In the genomic region with DNA sequence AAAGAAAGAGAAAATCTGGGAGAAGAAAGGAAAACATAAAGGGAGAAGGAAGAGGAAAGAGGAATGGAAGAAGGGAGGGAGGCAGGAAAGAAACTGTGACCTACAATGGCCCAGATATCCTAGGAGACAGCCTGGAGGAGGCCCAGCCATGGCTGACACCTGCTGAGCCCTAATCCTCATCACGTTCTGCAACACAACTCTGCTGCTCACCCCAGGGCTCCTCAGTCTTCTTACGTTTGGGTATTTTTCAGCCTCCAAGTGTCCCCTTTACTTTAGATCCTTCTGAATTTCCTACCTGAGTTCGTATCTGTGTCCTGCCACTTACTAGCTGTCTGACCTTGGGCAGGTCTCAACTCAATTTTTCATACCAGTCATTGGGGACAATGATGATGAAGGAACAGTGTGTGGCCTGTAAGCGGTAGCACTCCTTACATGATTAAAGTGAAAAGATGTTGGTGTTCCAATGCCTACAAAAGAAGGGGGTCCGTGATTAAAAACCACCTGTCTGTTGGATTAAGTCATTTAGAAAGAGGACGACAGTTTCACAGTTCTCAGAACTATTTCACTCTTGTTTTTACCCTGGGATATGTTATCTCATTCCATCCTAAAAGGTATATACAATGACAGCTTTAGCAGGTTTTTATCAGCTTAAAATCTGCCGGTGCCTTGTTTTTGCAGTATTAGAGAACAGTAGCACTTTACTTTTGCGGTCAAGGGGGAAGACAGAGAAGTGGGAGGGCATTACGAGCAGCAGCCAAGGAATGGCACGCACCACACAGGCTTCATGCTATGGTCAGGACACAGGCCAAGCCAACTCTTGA, we compare ENCODE assay signal across 23 cellular contexts. TPM values are rescaled to one million over a fixed set of nuclear protein-coding genes. Genes with fewer than 3 reads are reported as not detected.
DNase-seq lines count a peak whose midpoint lies in the region; ATAC-seq and TF ChIP-seq lines count a peak whose summit lies in the region.
"Had no signal": no experiment of that assay in that cellular context is flagged by ENCODE, and none has a peak within 500 bp of the region (broad histone marks: within the 10 kb centered on the region; RNA-seq: fewer than 3 reads in every experiment).

No MANE protein-coding gene starts in this region.

- no peaks in the 10 kb centered on the region for H3K9me3 ChIP-seq in right lobe of liver
- H3K9me3 ChIP-seq: testis had no signal

- no peaks in the 10 kb centered on the region for H3K36me3 ChIP-seq in right lobe of liver
- H3K36me3 ChIP-seq: cardiac muscle cell, neural progenitor cell had no signal

- H3K27ac ChIP-seq in right lobe of liver: no peak overlapping the region
- H3K27ac ChIP-seq: cardiac muscle cell, foreskin keratinocyte, hepatocyte, neural progenitor cell, testis had no signal

- TF ChIP-seq CTCF in GM12865 (IDR thresholded peaks at IDR 0.05; ENCODE audit: insufficient read depth, low read depth, low read length, missing control alignments) (no peak), right lobe of liver (IDR thresholded peaks at IDR 0.05) (no peak)

- no peaks in the 10 kb centered on the region for H3K27me3 Mint-ChIP-seq in activated CD4-positive, alpha-beta T cell treated with anti-CD3 and anti-CD28 coated beads, Interleukin-2, amount 10 ng/mL, durations not matched to agents 24 days and 14 days
- no peaks in the 10 kb centered on the region for H3K27me3 Mint-ChIP-seq in activated T-helper 17 cell treated with anti-CD3 and anti-CD28 coated beads, Interleukin-2, amount 50 U/mL, for 72 hours
- no peaks in the 10 kb centered on the region for H3K27me3 Mint-ChIP-seq in memory B cell

- DNase-seq in activated CD4-positive, alpha-beta T cell treated with anti-CD3 and anti-CD28 coated beads, Interleukin-2, amount 10 ng/mL, durations not matched to agents 24 days and 14 days: no peak
- no peak for DNase-seq in activated CD4-positive, alpha-beta T cell treated with anti-CD3 and anti-CD28 coated beads, Interleukin-2, amount 50 U/mL, for 48 hours
- DNase-seq in GM12865 (ENCODE audit: low read depth) (peak; percentile 26), memory B cell (ENCODE audit: low spot score in 2 of 2) (no peak), H4 (ENCODE audit: low spot score) (no peak), right lobe of liver (no peak)
- DNase-seq: activated CD4-positive, CD25-positive, alpha-beta regulatory T cell; amniotic stem cell; EL; foreskin keratinocyte; left ventricle myocardium superior; NCI-H1092 treated with DMSO at 0.1 percent for 48 hours; NCI-H510A treated with DMSO at 0.1 percent for 48 hours; testis had no signal

- WGBS in right lobe of liver (ENCODE audit: insufficient coverage, low coverage, low lambda C conversion rate, missing lambda C conversion rate): 93% methylated on average over 8 of the region's 10 CpGs

- peaks cover 0 to 10% (median 4%) of the 10 kb centered on the region in 4 donors for H3K4me1 ChIP-seq in right lobe of liver
- H3K4me1 ChIP-seq: testis had no signal

- peaks cover 58% of the 10 kb centered on the region for H3K36me3 Mint-ChIP-seq in activated CD4-positive, alpha-beta T cell treated with anti-CD3 and anti-CD28 coated beads, Interleukin-2, amount 10 ng/mL, durations not matched to agents 24 days and 14 days (ENCODE audit: low read depth)
- peaks cover 97% of the 10 kb centered on the region for H3K36me3 Mint-ChIP-seq in activated T-helper 17 cell treated with anti-CD3 and anti-CD28 coated beads, Interleukin-2, amount 50 U/mL, for 72 hours (ENCODE audit: low read depth)
- H3K36me3 Mint-ChIP-seq in memory B cell: peaks cover 25% of the 10 kb centered on the region

- H3K27me3 ChIP-seq in right lobe of liver: no peaks in the 10 kb centered on the region
- H3K27me3 ChIP-seq: cardiac muscle cell, foreskin keratinocyte, hepatocyte, neural progenitor cell, testis had no signal

- H3K27ac Mint-ChIP-seq in activated CD4-positive, alpha-beta T cell treated with anti-CD3 and anti-CD28 coated beads, Interleukin-2, amount 10 ng/mL, durations not matched to agents 24 days and 14 days: peak overlapping the region; percentile 84
- H3K27ac Mint-ChIP-seq in activated T-helper 17 cell treated with anti-CD3 and anti-CD28 coated beads, Interleukin-2, amount 50 U/mL, for 72 hours: peak overlapping the region; percentile 94
- H3K27ac Mint-ChIP-seq in memory B cell: peak overlapping the region; percentile 1
- H3K27ac Mint-ChIP-seq: neural progenitor cell had no signal

- peak overlapping the region; percentile 14 for H3K4me3 Mint-ChIP-seq in activated CD4-positive, alpha-beta T cell treated with anti-CD3 and anti-CD28 coated beads, Interleukin-2, amount 10 ng/mL, durations not matched to agents 24 days and 14 days
- peak overlapping the region; percentile 78 for H3K4me3 Mint-ChIP-seq in activated T-helper 17 cell treated with anti-CD3 and anti-CD28 coated beads, Interleukin-2, amount 50 U/mL, for 72 hours
- no peak overlapping the region for H3K4me3 Mint-ChIP-seq in memory B cell
- H3K4me3 Mint-ChIP-seq: neural progenitor cell had no signal

- peaks cover 6% of the 10 kb centered on the region for H3K9me3 Mint-ChIP-seq in activated CD4-positive, alpha-beta T cell treated with anti-CD3 and anti-CD28 coated beads, Interleukin-2, amount 10 ng/mL, durations not matched to agents 24 days and 14 days
- H3K9me3 Mint-ChIP-seq in activated T-helper 17 cell treated with anti-CD3 and anti-CD28 coated beads, Interleukin-2, amount 50 U/mL, for 72 hours: peaks cover 4% of the 10 kb centered on the region
- no peaks in the 10 kb centered on the region for H3K9me3 Mint-ChIP-seq in memory B cell
- H3K9me3 Mint-ChIP-seq: neural progenitor cell had no signal

- no peak for TF ChIP-seq POLR2A in right lobe of liver (IDR thresholded peaks at IDR 0.05)

- H3K4me3 ChIP-seq in GM12865 (ENCODE audit: low read depth, low read length) (no peak overlapping the region), right lobe of liver (no peak overlapping the region)
- H3K4me3 ChIP-seq: cardiac muscle cell, hepatocyte, neural progenitor cell, testis had no signal

- intact Hi-C loops in activated CD4-positive, alpha-beta T cell treated with anti-CD3 and anti-CD28 coated beads, Interleukin-2, amount 10 ng/mL, durations not matched to agents 24 days and 14 days (cut with micrococcal nuclease): no loop called here
- intact Hi-C loops in right lobe of liver (cut with DNase I): no loop called here

- H3K4me1 Mint-ChIP-seq in activated CD4-positive, alpha-beta T cell treated with anti-CD3 and anti-CD28 coated beads, Interleukin-2, amount 10 ng/mL, durations not matched to agents 24 days and 14 days: peaks cover 69% of the 10 kb centered on the region
- H3K4me1 Mint-ChIP-seq in activated T-helper 17 cell treated with anti-CD3 and anti-CD28 coated beads, Interleukin-2, amount 50 U/mL, for 72 hours: peaks cover 73% of the 10 kb centered on the region
- peaks cover 12% of the 10 kb centered on the region for H3K4me1 Mint-ChIP-seq in memory B cell

- ATAC-seq in activated T-helper 17 cell treated with anti-CD3 and anti-CD28 coated beads, Interleukin-2, amount 50 U/mL, for 72 hours (replicated peaks): peak; percentile 61
- ATAC-seq in memory B cell (ENCODE audit: low read depth) (no peak), HG02938 (IDR thresholded peaks at IDR 0.05; ENCODE audit: unreplicated experiment) (no peak), right lobe of liver (no peak)
- ATAC-seq: foreskin keratinocyte, HCT116, left ventricle myocardium superior had no signal

RNA-seq across cellular contexts. Expression of gene CCR4, which starts 47.4 kb away (rescaled TPM):
- total RNA-seq in activated CD4-positive, alpha-beta T cell treated with anti-CD3 and anti-CD28 coated beads, Interleukin-2, amount 10 ng/mL, durations not matched to agents 24 days and 14 days: 86.6 and 88.9 TPM in 2 replicates
- 100 to 1,000 TPM; 207 to 271 TPM for total RNA-seq in activated T-helper 17 cell treated with anti-CD3 and anti-CD28 coated beads, Interleukin-2, amount 50 U/mL, for 72 hours
- not detected in 2 replicates for total RNA-seq in H4 (2014; rRNA removed; shearing (Covaris generic))
- under 1 TPM; 0.06 to 0.23 (median 0.11) TPM for total RNA-seq in right lobe of liver
- total RNA-seq: A172, cardiac muscle cell, epithelial cell of proximal tubule, foreskin keratinocyte, left ventricle myocardium superior, RPMI7951 had no signal

Comparison
In these comparisons a context has a peak if more than half of its experiments do, and no peak if none do; other contexts are left out.
1. H3K27ac Mint-ChIP-seq: peak in every context shown above with its lines; median percentile 94 in activated T-helper 17 cell treated with anti-CD3 and anti-CD28 coated beads, Interleukin-2, amount 50 U/mL, for 72 hours; 84 in activated CD4-positive, alpha-beta T cell treated with anti-CD3 and anti-CD28 coated beads, Interleukin-2, amount 10 ng/mL, durations not matched to agents 24 days and 14 days; 1 in memory B cell.
2. RNA of gene CCR4, which starts 47.4 kb away (total RNA-seq): 207 to 271 TPM in activated T-helper 17 cell treated with anti-CD3 and anti-CD28 coated beads, Interleukin-2, amount 50 U/mL, for 72 hours and 86.6 to 88.9 TPM in activated CD4-positive, alpha-beta T cell treated with anti-CD3 and anti-CD28 coated beads, Interleukin-2, amount 10 ng/mL, durations not matched to agents 24 days and 14 days; 0.06 to 0.23 TPM in right lobe of liver and not detected in H4; every median in the first group is over 10 times any median in the second.